In the genomic region with DNA sequence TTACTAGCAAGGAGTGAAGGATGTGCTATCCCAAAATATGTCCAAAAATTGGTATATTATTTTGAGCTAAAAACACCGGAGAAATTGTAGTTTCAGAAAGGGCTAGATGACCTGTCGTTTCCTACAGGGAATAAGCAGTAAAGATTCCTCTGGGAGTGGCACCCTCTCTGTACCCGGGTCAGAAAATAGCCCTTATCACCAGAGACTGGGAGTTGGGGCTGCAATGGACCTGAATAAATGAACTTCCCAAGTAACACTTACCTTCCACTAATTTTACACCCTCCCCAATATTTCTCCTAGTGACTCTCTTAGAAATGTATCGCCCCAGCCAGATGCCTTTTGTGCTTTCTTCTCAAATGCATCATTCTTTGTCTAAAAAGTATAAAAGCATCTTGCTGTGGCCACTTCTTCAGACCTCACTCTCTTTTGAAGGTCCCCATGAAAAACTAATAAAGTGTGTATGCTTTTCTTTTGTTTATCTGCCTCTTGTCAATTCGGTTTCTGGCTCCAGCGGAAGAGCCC, we compare ENCODE assay signal across 8 cellular contexts. TPM values are rescaled to one million over a fixed set of nuclear protein-coding genes. Genes with fewer than 3 reads are reported as not detected.
DNase-seq lines count a peak whose midpoint lies in the region; ATAC-seq, FAIRE-seq and TF ChIP-seq lines count a peak whose summit lies in the region.

No MANE protein-coding gene starts in this region.

- H3K9ac ChIP-seq in H1 (replicated peaks in 1 of 4; ENCODE audit: extremely low read depth in 1 of 4, low read depth in 3 of 4, low read length in 3 of 4), result peak overlapping the region in 2 of 4 experiments; percentile 70; a peak in 4 of 7 replicates

- H3K56ac ChIP-seq in H1 (replicated peaks; ENCODE audit: insufficient read length, low read depth, low read length), result peak overlapping the region; percentile 10

- H3K79me2 ChIP-seq in H1 (ENCODE audit: control insufficient read depth in 1 of 2, insufficient read depth in 2 of 2, low read length in 2 of 2), result peaks cover 0 to 5% of the 10 kb centered on the region in 2 experiments; a peak in 1 of 4 replicates

- H2BK120ac ChIP-seq in H1 (replicated peaks; ENCODE audit: low read depth, low read length), result no peak overlapping the region

- TF ChIP-seq CTCF in H1 (IDR thresholded peaks at IDR 0.05; ENCODE audit: control extremely low read depth in 1 of 3, insufficient read depth in 1 of 3, low read depth in 1 of 3, low read length in 3 of 3), result no peak

- peak overlapping the region; percentile 80 to 95 (median 92) for H3K27ac Mint-ChIP-seq in CD8-positive, alpha-beta memory T cell

- no peak for FAIRE-seq in H1 (lab: Jason Lieb, UNC)

- no peak overlapping the region for H2AK5ac ChIP-seq in H1 (ENCODE audit: low read depth, low read length)

- no peak for DNase-seq in CD8-positive, alpha-beta memory T cell
- DNase-seq in NCI-H146 (lab: John Stamatoyannopoulos, UW) (peak; percentile 58), H1 (ENCODE audit: low read depth in 1 of 2, low spot score in 2 of 2) (no peak), NCI-H187 treated with DMSO at 0.1 percent for 48 hours (lab: John Stamatoyannopoulos, UW) (no peak)

- peaks cover 7% of the 10 kb centered on the region; the same call in 1 of the 2 replicates for H3K23me2 ChIP-seq in H1 (ENCODE audit: low read depth, low read length)

- no peak for TF ChIP-seq POLR2A in H1 (IDR thresholded peaks at IDR 0.05; ENCODE audit: control extremely low read depth in 1 of 2, low read depth in 2 of 2, low read length in 2 of 2)

- no peak overlapping the region for H4K8ac ChIP-seq in H1 (ENCODE audit: extremely low read depth, insufficient read depth, low read length)

- H3K9me3 Mint-ChIP-seq in CD8-positive, alpha-beta memory T cell, result no peaks in the 10 kb centered on the region

- H3K4me2 ChIP-seq in H1 (ENCODE audit: insufficient read depth in 1 of 2, low read depth in 2 of 2, low read length in 2 of 2), result peak overlapping the region; percentile 78 to 91

- POLR2A ChIA-PET in CD8-positive, alpha-beta memory T cell (lab: Charles Lee), result no interaction called here
- POLR2A ChIA-PET in H1 (lab: Charles Lee; ENCODE audit: partially characterized antibody), result interaction anchor here (1.0 kb wide), 1 partner anchor 16 kb away, joined by 3 read pairs; no protein-coding TSS in a partner anchor

- no peak for ATAC-seq in HG02678 (IDR thresholded peaks at IDR 0.05; ENCODE audit: unreplicated experiment)
- ATAC-seq in HG03095 (IDR thresholded peaks at IDR 0.05; ENCODE audit: unreplicated experiment), result no peak
- no peak for ATAC-seq in HG03280 (IDR thresholded peaks at IDR 0.05; ENCODE audit: unreplicated experiment)

- peaks cover 5% of the 10 kb centered on the region for H3K36me3 ChIP-seq in CD8-positive, alpha-beta memory T cell (ENCODE audit: insufficient read depth, low read length)
- H3K36me3 ChIP-seq in H1 (ENCODE audit: control insufficient read depth in 2 of 4, insufficient read depth in 4 of 4, low read length in 3 of 4) (peaks cover 0 to 4% (median 0%) of the 10 kb centered on the region in 4 experiments; a peak in 2 of 8 replicates), neuron (ENCODE audit: insufficient read depth, low read length) (peaks cover 12% of the 10 kb centered on the region)

- H2BK12ac ChIP-seq in H1 (ENCODE audit: low read depth, low read length), result no peak overlapping the region

- H3K27ac ChIP-seq in CD8-positive, alpha-beta memory T cell (ENCODE audit: low read depth, low read length), result peak overlapping the region; percentile 85
- no peak overlapping the region for H3K27ac ChIP-seq in H1 (ENCODE audit: low read depth, low read length)

- no peak overlapping the region for H2BK5ac ChIP-seq in H1 (ENCODE audit: low read depth, low read length)

- no peaks in the 10 kb centered on the region for H3K27me3 Mint-ChIP-seq in CD8-positive, alpha-beta memory T cell

- H3K9me3 ChIP-seq in CD8-positive, alpha-beta memory T cell (ENCODE audit: low read length), result no peaks in the 10 kb centered on the region
- H3K9me3 ChIP-seq in H1 (ENCODE audit: insufficient read depth in 2 of 2, low read depth in 1 of 2, low read length in 1 of 2), result no peaks in the 10 kb centered on the region
- no peaks in the 10 kb centered on the region for H3K9me3 ChIP-seq in neuron (ENCODE audit: low read length)

- peaks cover 40% of the 10 kb centered on the region for H3K4me1 ChIP-seq in CD8-positive, alpha-beta memory T cell (ENCODE audit: insufficient read depth, low read length)
- H3K4me1 ChIP-seq in H1 (replicated peaks in 1 of 4; ENCODE audit: control insufficient read depth in 3 of 4, insufficient read depth in 4 of 4, low read length in 3 of 4) (peaks cover 2 to 6% (median 4%) of the 10 kb centered on the region in 4 experiments; a peak in 5 of 7 replicates), neuron (ENCODE audit: insufficient read depth, low read length) (peaks cover 17% of the 10 kb centered on the region)

- 41% methylated on average over 6 of the region's 6 CpGs; no CpG with 5 or more reads in 1 of the 2 experiments for WGBS in H1 (ENCODE audit: extremely low coverage in 1 of 2, insufficient coverage in 1 of 2, insufficient read length in 1 of 2, insufficient replicate concordance in 2 of 2, low coverage in 1 of 2, low lambda C conversion rate in 2 of 2, missing lambda C conversion rate in 1 of 2), 2 experiments

- no peak for TF ChIP-seq EP300 in H1 (IDR thresholded peaks at IDR 0.05; ENCODE audit: borderline replicate concordance in 1 of 2, low read depth in 2 of 2, low read length in 2 of 2)

- H3K36me3 Mint-ChIP-seq in CD8-positive, alpha-beta memory T cell, result peaks cover 2 to 26% (median 4%) of the 10 kb centered on the region in 3 donors

- H3K4me3 ChIP-seq in CD8-positive, alpha-beta memory T cell (ENCODE audit: low read length), result peak overlapping the region; percentile 92
- H3K4me3 ChIP-seq in H1 (ENCODE audit: extremely low read depth in 1 of 4, insufficient read depth in 2 of 4, low read depth in 3 of 4, low read length in 4 of 4), result peak overlapping the region; percentile 72 to 99 (median 82)
- peak overlapping the region; percentile 82 for H3K4me3 ChIP-seq in neuron (ENCODE audit: low read length)

- no peaks in the 10 kb centered on the region for H3K27me3 ChIP-seq in CD8-positive, alpha-beta memory T cell (ENCODE audit: insufficient read depth, low read length, poor library complexity, severe bottlenecking)
- H3K27me3 ChIP-seq in H1 (replicated peaks in 1 of 4; ENCODE audit: control insufficient read depth in 3 of 4, extremely low read depth in 1 of 4, insufficient read depth in 3 of 4, low read length in 3 of 4) (peaks cover 0 to 13% (median 5%) of the 10 kb centered on the region in 4 experiments; a peak in 5 of 7 replicates), neuron (ENCODE audit: insufficient read depth, low read length) (no peaks in the 10 kb centered on the region)

- peaks cover 45 to 58% (median 52%) of the 10 kb centered on the region in 3 donors for H3K4me1 Mint-ChIP-seq in CD8-positive, alpha-beta memory T cell

- H3K18ac ChIP-seq in H1 (ENCODE audit: extremely low read depth, low read length), result peak overlapping the region; percentile 32; the same call in 1 of the 2 replicates

- no peak overlapping the region for H3K14ac ChIP-seq in H1 (ENCODE audit: insufficient read length)

- no peak overlapping the region for H4K91ac ChIP-seq in H1 (replicated peaks; ENCODE audit: insufficient read length, low read length)

- H4K5ac ChIP-seq in H1 (ENCODE audit: insufficient read length, low read depth, low read length), result no peak overlapping the region

- H3K4me3 Mint-ChIP-seq in CD8-positive, alpha-beta memory T cell, result peak overlapping the region; percentile 78 to 98 (median 86)

- H3K4ac ChIP-seq in H1 (replicated peaks; ENCODE audit: insufficient read length, low read depth, low read length), result no peak overlapping the region

- 0 out of 2 replicates have a peak overlapping the region, but pooled peaks have one; percentile 80 for H2BK20ac ChIP-seq in H1 (ENCODE audit: low read length)

- CTCF ChIA-PET in CD8-positive, alpha-beta memory T cell (lab: Charles Lee), result no interaction called here
- CTCF ChIA-PET in H1 (lab: Charles Lee; ENCODE audit: partially characterized antibody), result no interaction called here

- TF ChIP-seq RAD21 in H1 (IDR thresholded peaks at IDR 0.05 in 1 of 2, conservative IDR thresholded peaks at IDR 0.05 in 1 of 2; ENCODE audit: low read depth in 2 of 2, low read length in 2 of 2), result no peak; a peak in 1 of 4 replicates

- no peak overlapping the region for H2BK15ac ChIP-seq in H1 (ENCODE audit: low read length)

- H3K23ac ChIP-seq in H1 (ENCODE audit: insufficient read length), result no peak overlapping the region

- H2AFZ ChIP-seq in H1 (ENCODE audit: low read length), result no peak overlapping the region
- peak overlapping the region; percentile 83 for H2AFZ ChIP-seq in neuron (ENCODE audit: low read depth, low read length)

- peaks cover 5% of the 10 kb centered on the region in 2 experiments for H4K20me1 ChIP-seq in H1 (replicated peaks in 1 of 2; ENCODE audit: control insufficient read depth in 1 of 2, insufficient read depth in 2 of 2, low read length in 2 of 2)

- H3K79me1 ChIP-seq in H1 (ENCODE audit: low read depth, low read length), result no peaks in the 10 kb centered on the region; the same call in 1 of the 2 replicates

TF ChIP-seq in H1, 55 proteins besides CTCF, POLR2A, EP300 and RAD21 (continues in another document):
- no peak for TF ChIP-seq SIRT6 (IDR thresholded peaks at IDR 0.05; ENCODE audit: low read length)

RNA-seq across cellular contexts. Expression of gene RMC1, which starts 0.7 kb away (rescaled TPM):
- 10 to 100 TPM; 45.5 to 47.7 TPM for total RNA-seq in CD8-positive, alpha-beta memory T cell
- polyA plus RNA-seq in CD8-positive, alpha-beta memory T cell, result 41.3 TPM
- total RNA-seq in H1 (2021; fragmentation: NEBNext Ultra II Directional; extraction: Animal tissue kit (Norgen Biotek cat#: 25700)), result 20.1 and 21.3 TPM in 2 replicates
- 14.2 and 16.4 TPM in 2 replicates for polyA plus RNA-seq in H1 (2011; rRNA removed)
- polyA plus RNA-seq in H1 (2011; cell fraction: cytosol; rRNA removed), result 12.6 TPM
- 22.0 TPM for polyA plus RNA-seq in H1 (2011; cell fraction: nucleus; rRNA removed)
- polyA plus RNA-seq in H1 (2012, experiment 1 of 2), result 13.8 to 18.0 TPM (median 16.3 TPM) in 4 replicates
- 6.8 TPM for polyA plus RNA-seq in H1 (2012, experiment 2 of 2)
- 21.6 TPM for polyA plus RNA-seq in H1 (2013, experiment 1 of 2)
- polyA plus RNA-seq in H1 (2013, experiment 2 of 2), result 21.4 TPM
- polyA minus RNA-seq in H1 (2011; rRNA and poly(A)+ RNA removed), result 11.1 and 13.4 TPM in 2 replicates
- 12.6 TPM for polyA minus RNA-seq in H1 (2011; cell fraction: cytosol; rRNA and poly(A)+ RNA removed)
- polyA minus RNA-seq in H1 (2011; cell fraction: nucleus; rRNA and poly(A)+ RNA removed), result 11.3 TPM

RNA-seq across cellular contexts. Expression of gene RIOK3, which starts 49.5 kb away (rescaled TPM):
- 10 to 100 TPM; 55.3 to 56.4 TPM for total RNA-seq in CD8-positive, alpha-beta memory T cell
- 41.6 TPM for polyA plus RNA-seq in CD8-positive, alpha-beta memory T cell
- 17.6 and 24.3 TPM in 2 replicates for total RNA-seq in H1 (2021; fragmentation: NEBNext Ultra II Directional; extraction: Animal tissue kit (Norgen Biotek cat#: 25700))
- 5.8 and 7.5 TPM in 2 replicates for polyA plus RNA-seq in H1 (2011; rRNA removed)
- 9.9 TPM for polyA plus RNA-seq in H1 (2011; cell fraction: cytosol; rRNA removed)
- 10.9 TPM for polyA plus RNA-seq in H1 (2011; cell fraction: nucleus; rRNA removed)
- 14.3 to 27.4 TPM (median 16.7 TPM) in 4 replicates for polyA plus RNA-seq in H1 (2012, experiment 1 of 2)
- 1.3 TPM for polyA plus RNA-seq in H1 (2012, experiment 2 of 2)
- 14.3 TPM for polyA plus RNA-seq in H1 (2013, experiment 1 of 2)
- 13.3 TPM for polyA plus RNA-seq in H1 (2013, experiment 2 of 2)
- 12.5 and 13.0 TPM in 2 replicates for polyA minus RNA-seq in H1 (2011; rRNA and poly(A)+ RNA removed)
- polyA minus RNA-seq in H1 (2011; cell fraction: cytosol; rRNA and poly(A)+ RNA removed), result 15.8 TPM
- 24.1 TPM for polyA minus RNA-seq in H1 (2011; cell fraction: nucleus; rRNA and poly(A)+ RNA removed)
